2 cellular contexts compared by ENCODE assay signal in genomic region chr2:73023497-73023896, GRCh38.
TF ChIP-seq lines count a peak whose summit lies in the region.

No MANE protein-coding gene starts in this region.

TF ChIP-seq in HepG2, 621 proteins besides CTCF, POLR2A, EP300 and RAD21:
- TF ChIP-seq MAFK (conservative IDR thresholded peaks at IDR 0.05 in 1 of 2, IDR thresholded peaks at IDR 0.05 in 1 of 2; ENCODE audit: low read length in 2 of 2) (peak in 1 of 2 experiments; percentile 35; a peak in 1 of 4 replicates), ZMYM3 (CRISPR knock-in tag; IDR thresholded peaks at IDR 0.05) (peak; percentile 66; the same call in 1 of the 2 replicates), BCL6 (CRISPR knock-in tag; IDR thresholded peaks at IDR 0.05) (no peak), ZNF629 (CRISPR knock-in tag; conservative IDR thresholded peaks at IDR 0.05) (peak; percentile 96)

TF ChIP-seq in K562, 482 proteins besides CTCF, POLR2A, EP300 and RAD21:
- TF ChIP-seq MYNN (IDR thresholded peaks at IDR 0.05), result no peak
- TF ChIP-seq MYNN (CRISPR knock-in tag; IDR thresholded peaks at IDR 0.05), result no peak
- no peak for TF ChIP-seq NBN (IDR thresholded peaks at IDR 0.05; ENCODE audit: low read depth)
- peak; percentile 89 for TF ChIP-seq RBM25 (IDR thresholded peaks at IDR 0.05; ENCODE audit: low read depth, low read length, severe bottlenecking)
- TF ChIP-seq FOXO4 (CRISPR knock-in tag; IDR thresholded peaks at IDR 0.05), result no peak
- no peak for TF ChIP-seq ZNF785 (CRISPR knock-in tag; IDR thresholded peaks at IDR 0.05)
- 0 out of 2 replicates have a peak, but pooled peaks have one; percentile 21 for TF ChIP-seq ADNP (tag; IDR thresholded peaks at IDR 0.05)
- TF ChIP-seq KDM1A (IDR thresholded peaks at IDR 0.05), result peak; percentile 23 to 45; a peak in 1 of 4 replicates
- peak; percentile 64; the same call in 1 of the 2 replicates for TF ChIP-seq BCOR (IDR thresholded peaks at IDR 0.05)
